Comparison of ENCODE assay signal across 14 cellular contexts in the genomic region with DNA sequence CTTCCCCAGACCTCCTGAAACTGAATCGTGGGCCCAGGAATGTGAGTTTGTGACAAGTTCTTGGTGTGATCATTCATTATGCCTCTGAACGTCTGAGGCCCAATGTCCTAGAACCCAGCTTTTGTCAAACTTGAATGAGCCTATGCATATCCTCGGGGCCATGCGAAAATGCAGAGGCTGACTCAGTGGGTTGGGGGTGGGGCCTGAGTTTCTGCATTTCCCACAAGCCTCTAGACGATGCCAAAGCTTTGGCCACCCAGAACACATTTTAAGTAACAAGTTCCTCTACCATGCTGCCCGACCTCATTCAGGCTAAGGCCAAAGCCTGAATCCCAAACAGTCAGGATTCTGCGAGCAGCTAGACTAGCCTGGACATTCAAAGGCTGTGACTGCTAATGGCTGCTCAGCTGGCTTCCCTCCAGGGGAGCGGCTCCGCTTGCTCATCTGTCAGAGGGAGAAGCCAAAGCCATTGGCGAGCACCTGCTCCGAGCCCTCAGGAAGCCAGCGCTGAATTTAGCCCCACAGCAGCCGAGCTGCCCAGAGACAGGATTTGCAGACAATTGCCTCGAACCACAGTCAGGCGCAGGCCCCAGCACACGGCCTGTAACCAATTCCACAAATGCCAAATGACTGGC.
A peak's percentile ranks its signal among the peaks of the same experiment; 100 is the strongest.
DNase-seq lines count a peak whose midpoint lies in the region; ATAC-seq lines count a peak whose summit lies in the region.
"Had no signal": no experiment of that assay in that cellular context is flagged by ENCODE, and none has a peak within 500 bp of the region (broad histone marks: within the 10 kb centered on the region; RNA-seq: fewer than 3 reads in every experiment).

No MANE protein-coding gene starts in this region.

- intact Hi-C loops in aorta (cut with DNase I), result loop anchor here in 1 of 2 donors (10.0 kb wide), 1 partner anchor 59 kb away; no protein-coding TSS in a partner anchor

- no peaks in the 10 kb centered on the region for H3K27me3 ChIP-seq in NT2/D1 (ENCODE audit: insufficient read depth, insufficient read length)
- no peaks in the 10 kb centered on the region for H3K27me3 ChIP-seq in iPS DF 6.9 (ENCODE audit: control insufficient read depth, insufficient read depth, low read length)
- no peaks in the 10 kb centered on the region for H3K27me3 ChIP-seq in aorta (ENCODE audit: control insufficient read depth in 1 of 2, insufficient read depth in 2 of 2, low read length in 1 of 2)

- DNase-seq in NCI-H2227 (lab: John Stamatoyannopoulos, UW; ENCODE audit: unreplicated experiment) (peak; percentile 16), NCI-H2227 treated with DMSO at 0.1 percent for 48 hours (lab: John Stamatoyannopoulos, UW) (no peak), NT2/D1 (ENCODE audit: low read depth, low spot score) (peak; percentile 52), iPS DF 6.9 (ENCODE audit: low read depth, low spot score) (peak; percentile 41), aorta (no peak), activated T-cell treated with anti-CD3 and anti-CD28 coated beads for 4 hours (no peak)
- DNase-seq in stimulated activated naive CD4-positive, alpha-beta T cell (lab: John Stamatoyannopoulos, UW), result no peak
- DNase-seq: activated CD4-positive, alpha-beta T cell treated with anti-CD3 and anti-CD28 coated beads, Interleukin-2, amount 50 U/mL, for 1 hour; activated gamma-delta T cell; DMS79; erythroblast; IMR-90 had no signal

- H3K4me1 ChIP-seq in NT2/D1 (ENCODE audit: insufficient read depth, insufficient read length) (peaks cover 2% of the 10 kb centered on the region), iPS DF 6.9 (ENCODE audit: control insufficient read depth, insufficient read depth, low read length) (0 out of 2 replicates have a peak, but pooled peaks cover 1% of the 10 kb centered on the region), aorta (ENCODE audit: control insufficient read depth in 1 of 2, insufficient read depth in 2 of 2, low read length in 2 of 2) (no peaks in the 10 kb centered on the region)

- ATAC-seq in aorta (ENCODE audit: low FRiP score) (peak; percentile 15), GM18907 (IDR thresholded peaks at IDR 0.05; ENCODE audit: unreplicated experiment) (no peak)

- H3K9me3 ChIP-seq in NT2/D1 (ENCODE audit: insufficient read depth, low read length), result no peaks in the 10 kb centered on the region
- H3K9me3 ChIP-seq in iPS DF 6.9 (ENCODE audit: control insufficient read depth, insufficient read depth, low read length), result no peaks in the 10 kb centered on the region
- no peaks in the 10 kb centered on the region for H3K9me3 ChIP-seq in aorta (ENCODE audit: control insufficient read depth, low read length)

- no peak overlapping the region for H3K27ac ChIP-seq in iPS DF 6.9 (ENCODE audit: low read length)
- H3K27ac ChIP-seq in aorta (ENCODE audit: low read depth in 1 of 2, low read length in 2 of 2), result no peak overlapping the region
- H3K27ac ChIP-seq: skin epidermis had no signal

- no CpG with 5 or more reads among the region's 16 CpGs for WGBS in iPS DF 6.9 (ENCODE audit: insufficient coverage, insufficient read length)
- WGBS in aorta, 2 donors, result 71 to 80% methylated on average over 16 of the region's 16 CpGs

- no peaks in the 10 kb centered on the region for H3K36me3 ChIP-seq in NT2/D1 (ENCODE audit: insufficient read depth, insufficient read length, low read length)
- H3K36me3 ChIP-seq in iPS DF 6.9 (ENCODE audit: control insufficient read depth, insufficient read depth, low read length), result no peaks in the 10 kb centered on the region
- H3K36me3 ChIP-seq in aorta (ENCODE audit: control insufficient read depth in 1 of 2, insufficient read depth in 2 of 2, low read length in 1 of 2), result no peaks in the 10 kb centered on the region

- H3K4me3 ChIP-seq in NT2/D1 (ENCODE audit: insufficient read length, low read depth) (no peak overlapping the region), iPS DF 6.9 (ENCODE audit: low read length) (no peak overlapping the region), aorta (ENCODE audit: low read length in 2 of 2) (no peak overlapping the region)
- H3K4me3 ChIP-seq: skin epidermis had no signal

- no peak overlapping the region for H3K9ac ChIP-seq in NT2/D1 (ENCODE audit: insufficient read length, low read depth)

Comparison
In these comparisons a context has a peak if more than half of its experiments do, and no peak if none do; other contexts are left out.
1. DNase-seq: peak in NCI-H2227 (single experiment), NT2/D1 (single experiment) and iPS DF 6.9 (single experiment); none in NCI-H2227 treated with DMSO at 0.1 percent for 48 hours (single experiment), aorta (0 of 2), stimulated activated naive CD4-positive, alpha-beta T cell (0 of 6) and activated T-cell treated with anti-CD3 and anti-CD28 coated beads for 4 hours (single experiment).